9 cellular contexts compared by ENCODE assay signal in the genomic region with DNA sequence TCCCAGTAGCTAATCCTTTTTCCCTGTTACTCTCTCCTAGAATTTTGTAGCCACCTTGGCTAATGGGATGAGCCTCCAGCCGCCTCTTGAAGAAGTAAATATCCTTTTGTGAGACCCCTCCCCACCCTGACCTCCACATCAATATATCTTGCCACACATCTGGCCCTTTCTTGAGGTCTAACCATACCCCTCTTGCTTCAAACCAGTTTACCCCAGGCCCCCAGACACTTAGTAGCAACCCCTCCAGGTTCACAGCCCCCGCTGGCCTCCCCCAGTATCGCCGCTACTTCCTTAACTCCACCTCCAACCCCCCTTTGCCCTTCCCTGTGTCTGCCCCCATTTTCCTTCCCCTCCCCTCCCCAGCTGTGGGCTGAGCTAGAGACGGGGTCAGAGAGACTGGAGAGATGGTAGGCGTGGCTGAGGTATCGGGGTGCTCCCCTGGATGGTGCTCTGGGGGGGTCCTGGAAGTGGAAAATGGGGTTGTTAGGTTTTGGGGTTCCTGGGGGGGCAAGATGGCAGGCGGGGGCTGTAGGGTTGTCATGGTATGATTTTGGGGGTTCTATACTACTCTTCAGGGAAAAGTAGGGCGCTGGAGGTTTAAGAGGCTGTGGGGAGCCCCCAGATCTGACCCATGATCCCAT. TPM values are rescaled to one million over a fixed set of nuclear protein-coding genes. Genes with fewer than 3 reads are reported as not detected.
DNase-seq lines count a peak whose midpoint lies in the region; ATAC-seq lines count a peak whose summit lies in the region.
"Had no signal": no experiment of that assay in that cellular context is flagged by ENCODE, and none has a peak within 500 bp of the region (broad histone marks: within the 10 kb centered on the region; RNA-seq: fewer than 3 reads in every experiment).

No MANE protein-coding gene starts in this region.

- H3K27me3 ChIP-seq in iPS-18a (ENCODE audit: control insufficient read depth, insufficient read depth, low read length) (no peaks in the 10 kb centered on the region), stomach smooth muscle (ENCODE audit: control insufficient read depth in 1 of 2, insufficient read depth in 2 of 2, low read length in 2 of 2) (no peaks in the 10 kb centered on the region)

- POLR2A ChIA-PET in activated CD4-positive, alpha-beta T cell treated with anti-CD3 and anti-CD28 coated beads for 36 hours (lab: Charles Lee): no interaction called here
- POLR2A ChIA-PET in activated CD4-positive, alpha-beta memory T cell treated with anti-CD3 and anti-CD28 coated beads for 36 hours (lab: Charles Lee): interaction anchor here (0.6 to 5.6 kb wide), 3 partner anchors 11 to 1179 kb away, joined by 3 to 48 read pairs (median 3); partner anchors contain the start of genes RRAS and SCAF1

- H3K9ac ChIP-seq in iPS-18a (ENCODE audit: low read length) (peak overlapping the region; percentile 18), stomach smooth muscle (ENCODE audit: low read length in 2 of 2) (peak overlapping the region in 1 of 2 donors; percentile 23)

- H3K4me1 ChIP-seq in iPS-18a (ENCODE audit: control insufficient read depth, low read depth, low read length) (peaks cover 14% of the 10 kb centered on the region), stomach smooth muscle (ENCODE audit: control insufficient read depth, insufficient read depth, low read length) (peaks cover 33% of the 10 kb centered on the region)

- intact Hi-C loops in activated CD4-positive, alpha-beta T cell treated with anti-CD3 and anti-CD28 coated beads for 36 hours (cut with DNase I, micrococcal nuclease): loop anchor here (1.0 to 10.0 kb wide), 7 partner anchors 100 to 1423 kb away; partner anchors contain the start of genes CARD8 (in 1 of the 2), GYS1 (in 1 of the 2), NOSIP (in 1 of the 2) and PNKP (in 1 of the 2)
- intact Hi-C loops in activated CD4-positive, alpha-beta memory T cell treated with anti-CD3 and anti-CD28 coated beads for 36 hours (cut with micrococcal nuclease): loop anchor here (5.0 kb wide), 1 partner anchor 647 kb away; the partner anchor contains the start of gene KCNC3

- H3K36me3 Mint-ChIP-seq in activated CD4-positive, alpha-beta T cell treated with anti-CD3 and anti-CD28 coated beads for 36 hours (ENCODE audit: low read depth): peaks cover 38% of the 10 kb centered on the region
- peaks cover 29% of the 10 kb centered on the region for H3K36me3 Mint-ChIP-seq in activated CD4-positive, alpha-beta memory T cell treated with anti-CD3 and anti-CD28 coated beads for 36 hours

- no peaks in the 10 kb centered on the region for H3K9me3 Mint-ChIP-seq in activated CD4-positive, alpha-beta T cell treated with anti-CD3 and anti-CD28 coated beads for 36 hours (ENCODE audit: low read depth)
- H3K9me3 Mint-ChIP-seq in activated CD4-positive, alpha-beta memory T cell treated with anti-CD3 and anti-CD28 coated beads for 36 hours: no peaks in the 10 kb centered on the region
- H3K9me3 Mint-ChIP-seq: naive B cell had no signal

- H3K27ac ChIP-seq in iPS-18a (ENCODE audit: low read length): peak overlapping the region; percentile 71
- peak overlapping the region; percentile 53 for H3K27ac ChIP-seq in stomach smooth muscle (ENCODE audit: low read length)

- no peaks in the 10 kb centered on the region for H3K27me3 Mint-ChIP-seq in activated CD4-positive, alpha-beta T cell treated with anti-CD3 and anti-CD28 coated beads for 36 hours
- H3K27me3 Mint-ChIP-seq in activated CD4-positive, alpha-beta memory T cell treated with anti-CD3 and anti-CD28 coated beads for 36 hours: no peaks in the 10 kb centered on the region
- H3K27me3 Mint-ChIP-seq: naive B cell had no signal

- H3K36me3 ChIP-seq in iPS-18a (ENCODE audit: control insufficient read depth, low read depth, low read length) (peaks cover 38% of the 10 kb centered on the region), stomach smooth muscle (ENCODE audit: control insufficient read depth in 2 of 2, insufficient read depth in 2 of 2, low read length in 2 of 2) (peaks cover 23 to 26% of the 10 kb centered on the region in 2 donors)

- H3K4me3 ChIP-seq in iPS-18a (ENCODE audit: low read length): peak overlapping the region; percentile 43
- H3K4me3 ChIP-seq in stomach smooth muscle (ENCODE audit: low read length in 2 of 2): peak overlapping the region; percentile 40

- H3K9me3 ChIP-seq in iPS-18a (ENCODE audit: control insufficient read depth, low read depth, low read length) (no peaks in the 10 kb centered on the region), stomach smooth muscle (ENCODE audit: control insufficient read depth in 2 of 2, low read length in 2 of 2) (no peaks in the 10 kb centered on the region)

- peak overlapping the region; percentile 46 for H3K4me3 Mint-ChIP-seq in activated CD4-positive, alpha-beta T cell treated with anti-CD3 and anti-CD28 coated beads for 36 hours
- peak overlapping the region; percentile 41 for H3K4me3 Mint-ChIP-seq in activated CD4-positive, alpha-beta memory T cell treated with anti-CD3 and anti-CD28 coated beads for 36 hours

- ATAC-seq in activated CD4-positive, alpha-beta T cell treated with anti-CD3 and anti-CD28 coated beads for 36 hours: no peak

- no peak for DNase-seq in activated CD4-positive, alpha-beta T cell treated with anti-CD3 and anti-CD28 coated beads for 36 hours
- DNase-seq in activated CD4-positive, alpha-beta T cell treated with anti-CD3 and anti-CD28 coated beads for 4 hours: no peak
- DNase-seq in activated CD4-positive, alpha-beta memory T cell treated with anti-CD3 and anti-CD28 coated beads for 36 hours: no peak
- DNase-seq in activated gamma-delta T cell treated with Interleukin-2 at 50 U/mL for 16 hours (no peak), NCI-H2081 (lab: John Stamatoyannopoulos, UW) (no peak), NOMO-1 (lab: John Stamatoyannopoulos, UW; ENCODE audit: unreplicated experiment in 2 of 2) (no peak)

- CTCF ChIA-PET in activated CD4-positive, alpha-beta T cell treated with anti-CD3 and anti-CD28 coated beads for 36 hours (lab: Charles Lee): interaction anchor here (0.5 to 4.8 kb wide), 9 partner anchors 9 to 176 kb away, joined by 3 to 33 read pairs (median 3); partner anchors contain the start of genes ADM5, PTOV1, RRAS and SCAF1
- CTCF ChIA-PET in activated CD4-positive, alpha-beta memory T cell treated with anti-CD3 and anti-CD28 coated beads for 36 hours (lab: Charles Lee): interaction anchor here (0.6 to 5.2 kb wide), 6 partner anchors 13 to 248 kb away, joined by 3 to 31 read pairs (median 5); partner anchors contain the start of genes BCL2L12, IRF3 and SCAF1

- H3K27ac Mint-ChIP-seq in activated CD4-positive, alpha-beta T cell treated with anti-CD3 and anti-CD28 coated beads for 36 hours: peak overlapping the region; percentile 75
- peak overlapping the region; percentile 67 for H3K27ac Mint-ChIP-seq in activated CD4-positive, alpha-beta memory T cell treated with anti-CD3 and anti-CD28 coated beads for 36 hours

- H3K4me1 Mint-ChIP-seq in activated CD4-positive, alpha-beta T cell treated with anti-CD3 and anti-CD28 coated beads for 36 hours: peaks cover 40% of the 10 kb centered on the region
- H3K4me1 Mint-ChIP-seq in activated CD4-positive, alpha-beta memory T cell treated with anti-CD3 and anti-CD28 coated beads for 36 hours (ENCODE audit: low read depth): peaks cover 43% of the 10 kb centered on the region

RNA-seq across cellular contexts. Expression of gene PRMT1, which starts 2.9 kb away (rescaled TPM):
- 100 to 1,000 TPM; 384 to 448 TPM for total RNA-seq in activated CD4-positive, alpha-beta T cell treated with anti-CD3 and anti-CD28 coated beads for 36 hours
- 100 to 1,000 TPM; 315 to 325 TPM for total RNA-seq in activated CD4-positive, alpha-beta memory T cell treated with anti-CD3 and anti-CD28 coated beads for 36 hours

RNA-seq across cellular contexts. Expression of gene ADM5, which starts 9.4 kb away (rescaled TPM):
- total RNA-seq in activated CD4-positive, alpha-beta T cell treated with anti-CD3 and anti-CD28 coated beads for 36 hours: 1 to 10 TPM; 4.1 to 4.4 TPM
- total RNA-seq in activated CD4-positive, alpha-beta memory T cell treated with anti-CD3 and anti-CD28 coated beads for 36 hours: 1 to 10 TPM; 2.9 to 3.0 TPM

RNA-seq across cellular contexts. Expression of gene CPT1C, which starts 11.0 kb away (rescaled TPM):
- 1 to 10 TPM; 1.1 to 1.6 TPM for total RNA-seq in activated CD4-positive, alpha-beta T cell treated with anti-CD3 and anti-CD28 coated beads for 36 hours
- 1 to 10 TPM; 1.4 to 1.6 TPM for total RNA-seq in activated CD4-positive, alpha-beta memory T cell treated with anti-CD3 and anti-CD28 coated beads for 36 hours

RNA-seq across cellular contexts. Expression of gene BCL2L12, which starts 14.2 kb away (rescaled TPM):
- 10 to 100 TPM; 79.6 to 93.8 TPM for total RNA-seq in activated CD4-positive, alpha-beta T cell treated with anti-CD3 and anti-CD28 coated beads for 36 hours
- total RNA-seq in activated CD4-positive, alpha-beta memory T cell treated with anti-CD3 and anti-CD28 coated beads for 36 hours: 10 to 100 TPM; 87.2 to 89.1 TPM

RNA-seq across cellular contexts. Expression of gene IRF3, which starts 14.3 kb away (rescaled TPM):
- 100 to 1,000 TPM; 123 to 125 TPM for total RNA-seq in activated CD4-positive, alpha-beta T cell treated with anti-CD3 and anti-CD28 coated beads for 36 hours
- total RNA-seq in activated CD4-positive, alpha-beta memory T cell treated with anti-CD3 and anti-CD28 coated beads for 36 hours: 100 to 1,000 TPM; 143 to 156 TPM
